ENCODE assay signal across 28 cellular contexts in the genomic region with DNA sequence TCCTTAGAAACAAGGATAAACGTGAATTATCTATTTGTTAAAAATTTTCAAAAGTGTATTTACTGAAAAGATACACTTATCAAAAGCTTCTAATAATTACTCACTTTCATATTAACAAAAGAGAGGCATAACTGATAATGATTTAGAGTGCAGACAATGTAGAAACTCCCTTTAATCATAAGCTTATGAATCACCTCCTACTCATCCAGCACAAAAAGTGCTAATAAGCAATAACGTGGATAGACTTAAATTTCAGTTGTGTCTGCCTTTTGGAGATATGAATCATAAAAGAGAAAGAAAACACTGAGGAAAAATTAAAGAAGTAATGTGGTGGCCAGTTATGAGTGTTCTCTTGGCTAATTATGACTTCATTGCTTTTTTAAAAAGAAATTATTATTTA.
A peak's percentile ranks its signal among the peaks of the same experiment; 100 is the strongest.
DNase-seq lines count a peak whose midpoint lies in the region; ATAC-seq and TF ChIP-seq lines count a peak whose summit lies in the region.
"Had no signal": no experiment of that assay in that cellular context is flagged by ENCODE, and none has a peak within 500 bp of the region (broad histone marks: within the 10 kb centered on the region; RNA-seq: fewer than 3 reads in every experiment).

No MANE protein-coding gene starts in this region.

- peaks cover 3 to 5% of the 10 kb centered on the region in 2 donors for H3K36me3 Mint-ChIP-seq in activated T-cell treated with anti-CD3 and anti-CD28 coated beads, Interleukin-2, amount 50 U/mL, for 72 hours (ENCODE audit: insufficient read depth in 2 of 2)
- H3K36me3 Mint-ChIP-seq: CD14-positive monocyte, naive B cell had no signal

- H3K4me3 Mint-ChIP-seq in activated T-cell treated with anti-CD3 and anti-CD28 coated beads, Interleukin-2, amount 50 U/mL, for 72 hours, result no peak overlapping the region
- H3K4me3 Mint-ChIP-seq: CD14-positive monocyte, naive B cell had no signal

- H3K9me3 ChIP-seq in RWPE2 (ENCODE audit: severe bottlenecking), result no peaks in the 10 kb centered on the region
- H3K9me3 ChIP-seq in prostate gland, result no peaks in the 10 kb centered on the region
- H3K9me3 ChIP-seq: HAP-1, testis, uterus had no signal

- H3K36me3 ChIP-seq in RWPE2 (ENCODE audit: low read depth), result no peaks in the 10 kb centered on the region
- no peaks in the 10 kb centered on the region for H3K36me3 ChIP-seq in prostate gland
- H3K36me3 ChIP-seq: HAP-1, uterus had no signal

- WGBS in prostate gland, result 46% methylated on average over 2 of the region's 2 CpGs

- H3K27me3 ChIP-seq in RWPE2 (ENCODE audit: insufficient read depth, poor library complexity, severe bottlenecking) (no peaks in the 10 kb centered on the region), prostate gland (replicated peaks; ENCODE audit: insufficient read depth) (no peaks in the 10 kb centered on the region)
- H3K27me3 ChIP-seq: testis, uterus had no signal

- H3K27me3 Mint-ChIP-seq in activated T-cell treated with anti-CD3 and anti-CD28 coated beads, Interleukin-2, amount 50 U/mL, for 72 hours (ENCODE audit: low read depth), result no peaks in the 10 kb centered on the region
- H3K27me3 Mint-ChIP-seq: naive B cell had no signal

- no peak overlapping the region for H3K27ac Mint-ChIP-seq in activated T-cell treated with anti-CD3 and anti-CD28 coated beads, Interleukin-2, amount 50 U/mL, for 72 hours
- H3K27ac Mint-ChIP-seq: CD14-positive monocyte, naive B cell had no signal

- H3K9me3 Mint-ChIP-seq in activated T-cell treated with anti-CD3 and anti-CD28 coated beads, Interleukin-2, amount 50 U/mL, for 72 hours, result peaks cover 9 to 13% of the 10 kb centered on the region in 2 donors

- peak; percentile 51 for DNase-seq in HCEC 1CT
- no peak for DNase-seq in RWPE2 (ENCODE audit: low spot score)
- peak; percentile 29 for DNase-seq in epithelial cell of prostate (ENCODE audit: low read depth, low spot score)
- peak; percentile 55 for DNase-seq in retinal pigment epithelial cell (ENCODE audit: low read depth)
- DNase-seq in NCI-H1105 (lab: John Stamatoyannopoulos, UW), result no peak
- DNase-seq in prostate gland (ENCODE audit: low spot score), result no peak
- no peak for DNase-seq in activated T-cell treated with anti-CD3 and anti-CD28 coated beads, Interleukin-2, amount 50 U/mL, for 72 hours
- DNase-seq: activated naive CD4-positive, alpha-beta T cell treated with anti-CD3 and anti-CD28 coated beads, Interleukin-2, amount 50 U/mL, for 16 hours; activated T-cell treated with anti-CD3 and anti-CD28 coated beads, Interleukin-2, amount 50 U/mL, for 48 hours; Calu3; central memory CD4-positive, alpha-beta T cell; head of caudate nucleus; Kasumi-1; naive B cell; NCI-H1048; NCI-H187; NCI-H345; NCI-H82; occipital lobe; retina; SHP77 treated with DMSO at 0.1 percent for 48 hours; stimulated activated CD4-positive, alpha-beta T cell treated with anti-CD3 and anti-CD28 coated beads, Interleukin-4, amount 100 ng/mL, for 1 hour; stimulated activated naive CD4-positive, alpha-beta T cell; testis; uterus had no signal

- H3K27ac ChIP-seq in RWPE2 (ENCODE audit: poor library complexity, severe bottlenecking) (peak overlapping the region; percentile 67), epithelial cell of prostate (no peak overlapping the region), prostate gland (no peak overlapping the region)
- H3K27ac ChIP-seq: testis, uterus had no signal

- H3K4me1 ChIP-seq in RWPE2 (ENCODE audit: insufficient read depth, poor library complexity, severe bottlenecking), result peaks cover 14% of the 10 kb centered on the region
- H3K4me1 ChIP-seq in prostate gland (replicated peaks), result no peaks in the 10 kb centered on the region
- H3K4me1 ChIP-seq: HAP-1, testis, uterus had no signal

- H3K4me3 ChIP-seq in RWPE2 (ENCODE audit: severe bottlenecking) (no peak overlapping the region), retinal pigment epithelial cell (ENCODE audit: low read length) (no peak overlapping the region), prostate gland (no peak overlapping the region)
- H3K4me3 ChIP-seq: HAP-1, testis, uterus had no signal

- no peak for TF ChIP-seq POLR2A in prostate gland (IDR thresholded peaks at IDR 0.05)

- no peak for TF ChIP-seq CTCF in RWPE2 (IDR thresholded peaks at IDR 0.05; ENCODE audit: poor library complexity, severe bottlenecking)
- no peak for TF ChIP-seq CTCF in retinal pigment epithelial cell (conservative IDR thresholded peaks at IDR 0.05; ENCODE audit: low read depth, low read length)
- TF ChIP-seq CTCF in prostate gland (IDR thresholded peaks at IDR 0.05), result no peak

- no peaks in the 10 kb centered on the region for H3K4me1 Mint-ChIP-seq in activated T-cell treated with anti-CD3 and anti-CD28 coated beads, Interleukin-2, amount 50 U/mL, for 72 hours (ENCODE audit: low read depth)
- H3K4me1 Mint-ChIP-seq: CD14-positive monocyte, naive B cell had no signal

- intact Hi-C loops in prostate gland (cut with DNase I), result no loop called here

- peak; percentile 97 for ATAC-seq in RWPE2 (ENCODE audit: low read depth)
- no peak for ATAC-seq in activated T-cell treated with anti-CD3 and anti-CD28 coated beads, Interleukin-2, amount 50 U/mL, for 72 hours (replicated peaks in 1 of 2)
- ATAC-seq: left lobe of liver had no signal

Comparison
In these comparisons a context has a peak if more than half of its experiments do, and no peak if none do; other contexts are left out.
1. DNase-seq: peak in HCEC 1CT (single experiment), epithelial cell of prostate (single experiment) and retinal pigment epithelial cell (single experiment); none in RWPE2 (single experiment), NCI-H1105 (single experiment), prostate gland (single experiment) and activated T-cell treated with anti-CD3 and anti-CD28 coated beads, Interleukin-2, amount 50 U/mL, for 72 hours (0 of 2).